ENCODE assay signal across 2 cellular contexts in genomic region chr2:16647992-16648617, GRCh38.
TF ChIP-seq lines count a peak whose summit lies in the region.

No MANE protein-coding gene starts in this region.

TF ChIP-seq in K562, 482 proteins besides CTCF, POLR2A, EP300 and RAD21 (continued from another document and continues in another):
- TF ChIP-seq ADNP (tag; IDR thresholded peaks at IDR 0.05) (peak; percentile 79), MBD2 (IDR thresholded peaks at IDR 0.05; ENCODE audit: borderline replicate concordance, low read depth) (no peak), FOXA3 (CRISPR knock-in tag; conservative IDR thresholded peaks at IDR 0.05 in 1 of 2, IDR thresholded peaks at IDR 0.05 in 1 of 2) (peak in 1 of 2 experiments; percentile 56; a peak in 2 of 4 replicates), RCOR1 (IDR thresholded peaks at IDR 0.05; ENCODE audit: borderline replicate concordance in 1 of 2, low read depth in 2 of 2, low read length in 2 of 2) (peak in 1 of 2 experiments; percentile 50; a peak in 1 of 4 replicates), JUND (IDR thresholded peaks at IDR 0.05; ENCODE audit: borderline replicate concordance, low read depth, low read length) (no peak), JUND (tag; IDR thresholded peaks at IDR 0.05; ENCODE audit: borderline replicate concordance, low read depth, low read length) (peak; percentile 23; the same call in 1 of the 3 replicates), ZNF384 (IDR thresholded peaks at IDR 0.05; ENCODE audit: low read depth, low read length) (peak; percentile 59; the same call in 1 of the 2 replicates), ZBTB17 (CRISPR knock-in tag; IDR thresholded peaks at IDR 0.05) (peak; percentile 77; the same call in 1 of the 2 replicates), PRDM10 (IDR thresholded peaks at IDR 0.05; ENCODE audit: partially characterized antibody) (peak; percentile 84), ZFP36 (IDR thresholded peaks at IDR 0.05; ENCODE audit: low read depth, low read length, partially characterized antibody) (peak; percentile 94), BCOR (IDR thresholded peaks at IDR 0.05) (peak; percentile 88), RBM25 (IDR thresholded peaks at IDR 0.05; ENCODE audit: low read depth, low read length, severe bottlenecking) (peak; percentile 89), CBFB (CRISPR knock-in tag; IDR thresholded peaks at IDR 0.05) (no peak)
- TF ChIP-seq, protein P1, sequence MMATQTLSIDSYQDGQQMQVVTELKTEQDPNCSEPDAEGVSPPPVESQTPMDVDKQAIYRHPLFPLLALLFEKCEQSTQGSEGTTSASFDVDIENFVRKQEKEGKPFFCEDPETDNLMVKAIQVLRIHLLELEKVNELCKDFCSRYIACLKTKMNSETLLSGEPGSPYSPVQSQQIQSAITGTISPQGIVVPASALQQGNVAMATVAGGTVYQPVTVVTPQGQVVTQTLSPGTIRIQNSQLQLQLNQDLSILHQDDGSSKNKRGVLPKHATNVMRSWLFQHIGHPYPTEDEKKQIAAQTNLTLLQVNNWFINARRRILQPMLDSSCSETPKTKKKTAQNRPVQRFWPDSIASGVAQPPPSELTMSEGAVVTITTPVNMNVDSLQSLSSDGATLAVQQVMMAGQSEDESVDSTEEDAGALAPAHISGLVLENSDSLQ (IDR thresholded peaks at IDR 0.05): 0 out of 2 replicates have a peak, but pooled peaks have one; percentile 14

TF ChIP-seq in HEK293T, 16 proteins besides CTCF, POLR2A, EP300 and RAD21 (continued from another document):
- TF ChIP-seq HDGF (IDR thresholded peaks at IDR 0.05; ENCODE audit: borderline replicate concordance): no peak
- TF ChIP-seq L3MBTL2 (conservative IDR thresholded peaks at IDR 0.05): no peak
- TF ChIP-seq SUZ12 (IDR thresholded peaks at IDR 0.05): no peak
- no peak for TF ChIP-seq LEF1 (IDR thresholded peaks at IDR 0.05; ENCODE audit: borderline replicate concordance)
- TF ChIP-seq ZNF384 (IDR thresholded peaks at IDR 0.05): no peak
- no peak for TF ChIP-seq ARNT (IDR thresholded peaks at IDR 0.05)
- TF ChIP-seq NFRKB (IDR thresholded peaks at IDR 0.05): no peak
- no peak for TF ChIP-seq BHLHE40 (IDR thresholded peaks at IDR 0.05; ENCODE audit: borderline replicate concordance)
- TF ChIP-seq, protein P1 (IDR thresholded peaks at IDR 0.05): no peak
- no peak for TF ChIP-seq FOXM1 (IDR thresholded peaks at IDR 0.05; ENCODE audit: borderline replicate concordance)
- TF ChIP-seq CTBP1 (IDR thresholded peaks at IDR 0.05; ENCODE audit: borderline replicate concordance): no peak
- TF ChIP-seq FOXK2 (IDR thresholded peaks at IDR 0.05): no peak
- no peak for TF ChIP-seq ELF4 (IDR thresholded peaks at IDR 0.05)
- TF ChIP-seq FOXA1 (IDR thresholded peaks at IDR 0.05): no peak
- no peak for TF ChIP-seq TARDBP (IDR thresholded peaks at IDR 0.05)
